1 cellular context compared by ENCODE assay signal in the genomic region with DNA sequence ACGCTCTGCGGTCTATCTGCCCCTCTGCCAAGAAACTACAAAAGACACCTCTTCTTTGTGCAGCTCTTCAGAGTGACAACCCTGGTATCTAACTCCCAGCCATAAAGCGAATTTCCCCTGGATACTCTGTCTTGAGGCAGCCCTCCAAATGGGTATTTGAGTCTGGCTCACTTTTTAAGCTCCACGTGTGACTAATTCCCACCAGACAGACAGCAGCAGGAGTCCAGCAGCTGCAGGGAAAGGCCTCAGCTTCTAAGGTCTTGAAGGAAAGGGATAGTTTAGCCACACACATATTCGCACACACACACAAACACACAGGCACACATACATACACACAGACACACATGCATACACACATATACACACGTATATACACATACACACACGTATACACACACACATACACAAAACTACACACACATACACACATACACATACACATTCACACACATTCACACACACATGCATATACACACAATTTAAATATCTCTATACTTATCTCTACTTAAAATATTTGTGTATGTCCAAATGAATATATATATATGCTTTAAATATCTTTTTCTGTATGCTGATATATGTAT.
TF ChIP-seq lines count a peak whose summit lies in the region.

No MANE protein-coding gene starts in this region.

TF ChIP-seq in IMR-90, 13 proteins besides CTCF, POLR2A, EP300 and RAD21:
- TF ChIP-seq NFE2L2 (IDR thresholded peaks at IDR 0.05; ENCODE audit: low read depth, low read length) (no peak), SMC3 (IDR thresholded peaks at IDR 0.05; ENCODE audit: low read depth, low read length) (no peak), CEBPB (IDR thresholded peaks at IDR 0.05; ENCODE audit: low read depth, low read length) (no peak), RFX5 (IDR thresholded peaks at IDR 0.05; ENCODE audit: low read depth, low read length) (no peak), FOS (IDR thresholded peaks at IDR 0.05; ENCODE audit: low read depth, low read length) (no peak), BHLHE40 (IDR thresholded peaks at IDR 0.05; ENCODE audit: low read depth, low read length) (no peak), MXI1 (IDR thresholded peaks at IDR 0.05; ENCODE audit: borderline replicate concordance, low read depth, low read length) (no peak), MAFK (IDR thresholded peaks at IDR 0.05; ENCODE audit: low read depth, low read length) (no peak), CHD1 (IDR thresholded peaks at IDR 0.05; ENCODE audit: low read depth, low read length) (no peak), MAZ (IDR thresholded peaks at IDR 0.05; ENCODE audit: borderline replicate concordance, low read depth, low read length) (no peak), RCOR1 (IDR thresholded peaks at IDR 0.05; ENCODE audit: insufficient replicate concordance, low read length) (no peak)
- TF ChIP-seq, protein P1, sequence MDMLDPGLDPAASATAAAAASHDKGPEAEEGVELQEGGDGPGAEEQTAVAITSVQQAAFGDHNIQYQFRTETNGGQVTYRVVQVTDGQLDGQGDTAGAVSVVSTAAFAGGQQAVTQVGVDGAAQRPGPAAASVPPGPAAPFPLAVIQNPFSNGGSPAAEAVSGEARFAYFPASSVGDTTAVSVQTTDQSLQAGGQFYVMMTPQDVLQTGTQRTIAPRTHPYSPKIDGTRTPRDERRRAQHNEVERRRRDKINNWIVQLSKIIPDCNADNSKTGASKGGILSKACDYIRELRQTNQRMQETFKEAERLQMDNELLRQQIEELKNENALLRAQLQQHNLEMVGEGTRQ (IDR thresholded peaks at IDR 0.05; ENCODE audit: low read depth, low read length) = no peak
